Comparison of ENCODE assay signal across 22 cellular contexts in the genomic region with DNA sequence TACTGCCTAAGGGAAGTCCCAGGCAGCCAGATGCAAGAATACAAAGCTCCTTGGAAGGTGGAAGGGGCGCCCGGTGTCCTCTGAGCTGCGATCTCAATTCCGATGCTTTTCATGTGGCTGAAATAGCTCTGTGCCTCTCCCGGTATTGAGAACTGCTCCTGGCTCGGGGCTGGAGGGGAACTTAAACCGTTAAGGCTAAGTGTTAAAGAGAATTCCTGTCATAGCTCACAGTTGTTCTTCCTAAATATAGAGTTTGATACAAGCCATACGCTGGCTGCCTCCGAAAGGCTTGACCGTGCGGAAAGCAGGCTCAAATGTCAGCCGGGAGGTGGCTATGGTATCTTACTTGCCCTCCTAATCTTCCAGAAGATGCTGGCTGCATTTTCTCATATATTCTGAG. TPM values are rescaled to one million over a fixed set of nuclear protein-coding genes. Genes with fewer than 3 reads are reported as not detected.
DNase-seq lines count a peak whose midpoint lies in the region; ATAC-seq and TF ChIP-seq lines count a peak whose summit lies in the region.
"Had no signal": no experiment of that assay in that cellular context is flagged by ENCODE, and none has a peak within 500 bp of the region (broad histone marks: within the 10 kb centered on the region; RNA-seq: fewer than 3 reads in every experiment).

Gene SMPX, minus strand, starts transcription at position 157 of the 400 bp plus-strand sequence. CDS start 3,826 bp downstream, outside the sequence.

- H3K4ac ChIP-seq in neuronal stem cell (ENCODE audit: low read length), result no peak within 1 kb of the TSS

- no peak for TF ChIP-seq EP300 in gastroesophageal sphincter (IDR thresholded peaks at IDR 0.05)

- H3K27ac ChIP-seq in gastroesophageal sphincter, result peak within 1 kb of the TSS; percentile 53 to 70 (median 56)
- peak within 1 kb of the TSS; percentile 49 to 86 for H3K27ac ChIP-seq in right atrium auricular region
- H3K27ac ChIP-seq in neuronal stem cell (replicated peaks; ENCODE audit: low read length), result no peak within 1 kb of the TSS
- H3K27ac ChIP-seq in stomach smooth muscle (ENCODE audit: low read length), result peak within 1 kb of the TSS; percentile 56
- no peak within 1 kb of the TSS for H3K27ac ChIP-seq in GM23248
- H3K27ac ChIP-seq: PC-9 had no signal

- no peaks in the 10 kb centered on the region for H3K79me2 ChIP-seq in GM23248 (ENCODE audit: insufficient read depth)

- H3K9ac ChIP-seq in neuronal stem cell (ENCODE audit: low read depth, low read length, poor library complexity), result no peak within 1 kb of the TSS
- H3K9ac ChIP-seq in stomach smooth muscle (ENCODE audit: low read length in 2 of 2), result peak within 1 kb of the TSS; percentile 64 to 75
- no peak within 1 kb of the TSS for H3K9ac ChIP-seq in GM23248

- H3K23ac ChIP-seq in neuronal stem cell (ENCODE audit: low read depth, low read length, poor library complexity), result no peak within 1 kb of the TSS

- H2AFZ ChIP-seq in neuronal stem cell (ENCODE audit: low read length) (peak within 1 kb of the TSS; percentile 13), GM23248 (no peak within 1 kb of the TSS)
- H2AFZ ChIP-seq: PC-9 had no signal

- no peak for TF ChIP-seq CTCF in gastroesophageal sphincter (IDR thresholded peaks at IDR 0.05)
- no peak for TF ChIP-seq CTCF in right atrium auricular region (IDR thresholded peaks at IDR 0.05)

- in situ Hi-C loops in GM23248 (cut with MboI), result no loop called here

- H4K91ac ChIP-seq in neuronal stem cell (ENCODE audit: low read depth, low read length, poor library complexity), result no peak within 1 kb of the TSS

- H2BK15ac ChIP-seq in neuronal stem cell (ENCODE audit: low read length), result no peak within 1 kb of the TSS

- no peaks in the 10 kb centered on the region for H3K9me2 ChIP-seq in GM23248 (ENCODE audit: insufficient read depth)

- H4K20me1 ChIP-seq in GM23248 (ENCODE audit: insufficient read depth), result no peaks in the 10 kb centered on the region

- WGBS in gastroesophageal sphincter (ENCODE audit: low coverage in 1 of 2), 2 donors, result 0% methylated on average over 3 of the region's 12 CpGs; no CpG with 5 or more reads in 1 of the 2 donors
- no CpG with 5 or more reads among the region's 12 CpGs for WGBS in neuronal stem cell (ENCODE audit: extremely low coverage in 2 of 2, insufficient read length in 2 of 2, insufficient replicate concordance in 1 of 2), 2 donors
- 61 to 69% methylated on average over 11 to 12 of the region's 12 CpGs for WGBS in GM23248 (ENCODE audit: low coverage in 1 of 2, low lambda C conversion rate in 2 of 2, missing lambda C conversion rate in 2 of 2), 2 experiments

- no peaks in the 10 kb centered on the region for H3F3A ChIP-seq in GM23248 (ENCODE audit: insufficient read depth)

- no peak for DNase-seq in right atrium auricular region (ENCODE audit: low spot score)
- no peak for DNase-seq in neuronal stem cell (ENCODE audit: low spot score)
- no peak for DNase-seq in GM23248
- DNase-seq: ACHN; Calu3; CD4-positive, CD25-positive, alpha-beta regulatory T cell; HCEC 1CT; MG63; NCI-H1105 treated with DMSO at 0.1 percent for 48 hours; NCI-H187; NCI-H2171; NCI-H774; PC-9 had no signal

- H2AK5ac ChIP-seq in neuronal stem cell (ENCODE audit: low read depth, low read length), result no peak within 1 kb of the TSS

- TF ChIP-seq POLR2A in gastroesophageal sphincter (IDR thresholded peaks at IDR 0.05), result no peak

- H3K4me2 ChIP-seq in neuronal stem cell (ENCODE audit: insufficient read depth, low read length, poor library complexity, severe bottlenecking) (no peak within 1 kb of the TSS), GM23248 (ENCODE audit: unreplicated experiment) (no peak within 1 kb of the TSS)
- H3K4me2 ChIP-seq: PC-9 had no signal

- H2BK12ac ChIP-seq in neuronal stem cell (ENCODE audit: low read length), result no peak within 1 kb of the TSS

- H4K8ac ChIP-seq in neuronal stem cell (ENCODE audit: low read depth, low read length), result no peak within 1 kb of the TSS

- H2BK120ac ChIP-seq in neuronal stem cell (ENCODE audit: low read depth, low read length), result no peak within 1 kb of the TSS

- no peaks in the 10 kb centered on the region for H3K4me1 ChIP-seq in gastroesophageal sphincter
- H3K4me1 ChIP-seq in right atrium auricular region, result no peaks in the 10 kb centered on the region
- peaks cover 0 to 3% of the 10 kb centered on the region in 2 donors for H3K4me1 ChIP-seq in neuronal stem cell (ENCODE audit: control insufficient read depth in 2 of 2, insufficient read depth in 1 of 2, low read depth in 1 of 2, low read length in 2 of 2)
- H3K4me1 ChIP-seq in stomach smooth muscle (ENCODE audit: control insufficient read depth, insufficient read depth, low read length), result no peaks in the 10 kb centered on the region
- no peaks in the 10 kb centered on the region for H3K4me1 ChIP-seq in GM23248 (ENCODE audit: insufficient read depth)

- no peaks in the 10 kb centered on the region for H3K36me3 ChIP-seq in gastroesophageal sphincter
- no peaks in the 10 kb centered on the region for H3K36me3 ChIP-seq in right atrium auricular region
- H3K36me3 ChIP-seq in neuronal stem cell (replicated peaks in 1 of 2; ENCODE audit: control insufficient read depth in 2 of 2, insufficient read depth in 2 of 2, low read length in 2 of 2), result no peaks in the 10 kb centered on the region
- H3K36me3 ChIP-seq in stomach smooth muscle (ENCODE audit: control insufficient read depth in 2 of 2, insufficient read depth in 2 of 2, low read length in 2 of 2), result no peaks in the 10 kb centered on the region
- no peaks in the 10 kb centered on the region for H3K36me3 ChIP-seq in GM23248 (ENCODE audit: low read depth)
- H3K36me3 ChIP-seq: MG63 had no signal

- H3K27me3 ChIP-seq in gastroesophageal sphincter, result no peaks in the 10 kb centered on the region
- H3K27me3 ChIP-seq in right atrium auricular region, result no peaks in the 10 kb centered on the region
- no peaks in the 10 kb centered on the region for H3K27me3 ChIP-seq in neuronal stem cell (ENCODE audit: control insufficient read depth in 3 of 3, insufficient read depth in 3 of 3, low read depth in 1 of 3, low read length in 3 of 3)
- H3K27me3 ChIP-seq in stomach smooth muscle (ENCODE audit: control insufficient read depth in 1 of 2, insufficient read depth in 2 of 2, low read length in 2 of 2), result peaks cover 0 to 10% of the 10 kb centered on the region in 2 donors
- no peaks in the 10 kb centered on the region for H3K27me3 ChIP-seq in GM23248 (replicated peaks; ENCODE audit: insufficient read depth)
- H3K27me3 ChIP-seq: MG63 had no signal

- H3K9me3 ChIP-seq in gastroesophageal sphincter (no peaks in the 10 kb centered on the region), right atrium auricular region (no peaks in the 10 kb centered on the region), neuronal stem cell (replicated peaks in 1 of 2; ENCODE audit: control insufficient read depth in 2 of 2, insufficient read depth in 1 of 2, low read depth in 1 of 2, low read length in 2 of 2) (no peaks in the 10 kb centered on the region), stomach smooth muscle (ENCODE audit: control insufficient read depth in 2 of 2, low read length in 2 of 2) (no peaks in the 10 kb centered on the region), GM23248 (ENCODE audit: low read depth) (no peaks in the 10 kb centered on the region)
- H3K9me3 ChIP-seq: MG63 had no signal

- no peak within 1 kb of the TSS for H2BK5ac ChIP-seq in neuronal stem cell (ENCODE audit: low read length)

- H3K14ac ChIP-seq in neuronal stem cell (ENCODE audit: low read length), result no peak within 1 kb of the TSS

- no peaks in the 10 kb centered on the region for H3K79me1 ChIP-seq in neuronal stem cell (ENCODE audit: low read depth, low read length)

- ATAC-seq in gastroesophageal sphincter (no peak), HG02938 (IDR thresholded peaks at IDR 0.05; ENCODE audit: unreplicated experiment) (no peak), HG03108 (IDR thresholded peaks at IDR 0.05; ENCODE audit: unreplicated experiment) (no peak), HG02885 (IDR thresholded peaks at IDR 0.05; ENCODE audit: poor library complexity, unreplicated experiment) (no peak)
- ATAC-seq: HepG2 had no signal

- H3K18ac ChIP-seq in neuronal stem cell (ENCODE audit: low read length), result no peak within 1 kb of the TSS

- peak within 1 kb of the TSS; percentile 44 for H3K4me3 ChIP-seq in gastroesophageal sphincter
- peak within 1 kb of the TSS; percentile 39 to 43 for H3K4me3 ChIP-seq in right atrium auricular region
- H3K4me3 ChIP-seq in neuronal stem cell (ENCODE audit: low read length in 2 of 2), result no peak within 1 kb of the TSS
- H3K4me3 ChIP-seq in stomach smooth muscle (ENCODE audit: low read length in 2 of 2), result peak within 1 kb of the TSS; percentile 71 to 73
- no peak within 1 kb of the TSS for H3K4me3 ChIP-seq in GM23248
- H3K4me3 ChIP-seq: GM12878, MG63, PC-9 had no signal

RNA-seq across cellular contexts. Expression of gene SMPX, which starts in this region (rescaled TPM):
- total RNA-seq in gastroesophageal sphincter, result 10 to 100 TPM; 14.8 to 32.5 (median 29.0) TPM
- total RNA-seq in right atrium auricular region, result 100 to 1,000 TPM; 403 to 651 TPM
- polyA plus RNA-seq in neuronal stem cell (2013, experiment 1 of 2), result not detected
- polyA plus RNA-seq in neuronal stem cell (2013, experiment 2 of 2), result not detected
- not detected in 2 replicates for total RNA-seq in GM23248 (2014; rRNA removed; shearing (Covaris generic))
- polyA plus RNA-seq in GM23248 (2016; fragmentation: Nextera tagmentation; extraction: Ambion mirVana), result not detected in 2 replicates
- total RNA-seq: Calu3; CD4-positive, CD25-positive, alpha-beta regulatory T cell; G401; GM12878; NCI-H460; PC-9 had no signal
- polyA plus RNA-seq: CD4-positive, CD25-positive, alpha-beta regulatory T cell had no signal

Comparison
In these comparisons a context has a peak if more than half of its experiments do, and no peak if none do; other contexts are left out.
1. RNA of gene SMPX (total RNA-seq): 403 to 651 TPM in right atrium auricular region and 14.8 to 32.5 TPM in gastroesophageal sphincter; not detected in GM23248; every median in the first group is over 10 times any median in the second.
2. RNA of gene SMPX (total RNA-seq): 403 to 651 TPM in right atrium auricular region; 14.8 to 32.5 TPM in gastroesophageal sphincter; every median in the first group is over 10 times any median in the second.
3. H3K27ac ChIP-seq: peak in gastroesophageal sphincter (4 of 4), right atrium auricular region (2 of 2) and stomach smooth muscle (single experiment); none in neuronal stem cell (single experiment) and GM23248 (single experiment).
4. H3K4me3 ChIP-seq: peak in gastroesophageal sphincter (2 of 2), right atrium auricular region (2 of 2) and stomach smooth muscle (2 of 2); none in neuronal stem cell (0 of 2) and GM23248 (single experiment).
5. H3K9ac ChIP-seq: peak in stomach smooth muscle (2 of 2); none in neuronal stem cell (single experiment) and GM23248 (single experiment).